ENCODE assay signal across 20 cellular contexts in genomic region chr9:121717141-121717749, GRCh38.
A peak's percentile ranks its signal among the peaks of the same experiment; 100 is the strongest.
DNase-seq lines count a peak whose midpoint lies in the region; TF ChIP-seq lines count a peak whose summit lies in the region.
"Had no signal": no experiment of that assay in that cellular context is flagged by ENCODE, and none has a peak within 500 bp of the region (broad histone marks: within the 10 kb centered on the region; RNA-seq: fewer than 3 reads in every experiment).

No MANE protein-coding gene starts in this region.

- no peaks in the 10 kb centered on the region for H3K36me3 Mint-ChIP-seq in glutamatergic neuron (ENCODE audit: unreplicated experiment)
- H3K36me3 Mint-ChIP-seq: natural killer cell treated with Interleukin-12 subunit alpha and Interleukin-12 subunit beta and Interleukin-15 and Interleukin-18, amount 100 ng/mL, for 72 hours had no signal

- peak overlapping the region; percentile 52 for H3K4me3 Mint-ChIP-seq in glutamatergic neuron (ENCODE audit: unreplicated experiment)
- H3K4me3 Mint-ChIP-seq: activated CD4-positive, alpha-beta T cell treated with anti-CD3 and anti-CD28 coated beads for 36 hours; activated naive CD4-positive, alpha-beta T cell treated with anti-CD3 and anti-CD28 coated beads for 36 hours; activated T-cell treated with anti-CD3 and anti-CD28 coated beads, Interleukin-2, amount 50 U/mL, for 4 hours; natural killer cell treated with Interleukin-12 subunit alpha and Interleukin-12 subunit beta and Interleukin-15 and Interleukin-18, amount 100 ng/mL, for 72 hours had no signal

- peak overlapping the region; percentile 79 for H3K27ac Mint-ChIP-seq in glutamatergic neuron (ENCODE audit: unreplicated experiment)
- H3K27ac Mint-ChIP-seq: activated CD4-positive, alpha-beta T cell treated with anti-CD3 and anti-CD28 coated beads for 36 hours; activated naive CD4-positive, alpha-beta T cell treated with anti-CD3 and anti-CD28 coated beads for 36 hours; natural killer cell treated with Interleukin-12 subunit alpha and Interleukin-12 subunit beta and Interleukin-15 and Interleukin-18, amount 100 ng/mL, for 72 hours had no signal

- H3K4me1 Mint-ChIP-seq in glutamatergic neuron (ENCODE audit: low read depth, unreplicated experiment): peaks cover 30% of the 10 kb centered on the region
- H3K4me1 Mint-ChIP-seq: activated CD4-positive, alpha-beta T cell treated with anti-CD3 and anti-CD28 coated beads for 36 hours had no signal

- H3K27ac ChIP-seq in cingulate gyrus (ENCODE audit: low read depth, low read length): peak overlapping the region; percentile 29
- H3K27ac ChIP-seq: 22Rv1, PC-9, SJCRH30 had no signal

- DNase-seq in DMS 273 (lab: John Stamatoyannopoulos, UW; ENCODE audit: unreplicated experiment): peak; percentile 39
- DNase-seq in DMS 273 treated with DMSO at 0.1 percent for 48 hours (lab: John Stamatoyannopoulos, UW): no peak
- DNase-seq in glutamatergic neuron: no peak
- no peak for DNase-seq in NCI-H146 treated with DMSO at 0.1 percent for 48 hours (lab: John Stamatoyannopoulos, UW; ENCODE audit: unreplicated experiment)
- no peak for DNase-seq in central memory CD4-positive, alpha-beta T cell
- DNase-seq in NCI-H1417 treated with DMSO at 0.1 percent for 48 hours (lab: John Stamatoyannopoulos, UW): no peak
- no peak for DNase-seq in HuH-7 (ENCODE audit: low spot score)
- DNase-seq: activated CD4-positive, alpha-beta T cell treated with anti-CD3 and anti-CD28 coated beads for 36 hours; activated naive CD4-positive, alpha-beta T cell treated with anti-CD3 and anti-CD28 coated beads for 36 hours; activated T-cell treated with anti-CD3 and anti-CD28 coated beads, Interleukin-2, amount 50 U/mL, for 4 hours; AML-193; amniotic stem cell; effector CD4-positive, alpha-beta T cell; left cardiac atrium; NCI-H2081 treated with DMSO at 0.1 percent for 48 hours; PC-9; SJCRH30 had no signal

- H3K27me3 Mint-ChIP-seq in glutamatergic neuron (ENCODE audit: unreplicated experiment): peaks cover 11% of the 10 kb centered on the region
- H3K27me3 Mint-ChIP-seq: activated CD4-positive, alpha-beta T cell treated with anti-CD3 and anti-CD28 coated beads for 36 hours had no signal

- H3K9me3 Mint-ChIP-seq in glutamatergic neuron (ENCODE audit: unreplicated experiment): peaks cover 8% of the 10 kb centered on the region
- H3K9me3 Mint-ChIP-seq: activated naive CD4-positive, alpha-beta T cell treated with anti-CD3 and anti-CD28 coated beads for 36 hours; activated T-cell treated with anti-CD3 and anti-CD28 coated beads, Interleukin-2, amount 50 U/mL, for 4 hours; natural killer cell treated with Interleukin-12 subunit alpha and Interleukin-12 subunit beta and Interleukin-15 and Interleukin-18, amount 100 ng/mL, for 72 hours had no signal

- TF ChIP-seq CTCF in glutamatergic neuron (IDR thresholded peaks at IDR 0.05; ENCODE audit: partially characterized antibody, unreplicated experiment): no peak
